ENCODE assay signal across 29 cellular contexts in the genomic region with DNA sequence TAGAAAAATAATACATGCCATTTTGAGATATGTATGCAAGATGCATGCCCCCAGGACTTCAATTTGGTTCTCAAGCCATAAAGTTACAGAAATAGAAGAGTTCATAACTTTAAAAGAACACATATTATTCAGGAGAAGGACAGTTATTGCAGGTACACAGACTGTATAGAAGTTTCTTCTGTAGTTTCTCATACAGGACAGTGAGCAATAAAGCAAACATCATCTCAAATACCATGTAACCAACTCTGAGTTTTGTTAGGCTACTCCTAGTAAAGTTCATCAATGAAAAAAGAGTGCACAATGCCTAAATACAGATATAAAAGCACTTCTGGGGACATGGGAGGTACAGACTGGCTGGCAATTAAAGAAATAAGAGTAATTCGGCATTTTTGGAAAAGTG.
DNase-seq lines count a peak whose midpoint lies in the region; ATAC-seq and TF ChIP-seq lines count a peak whose summit lies in the region.
"Had no signal": no experiment of that assay in that cellular context is flagged by ENCODE, and none has a peak within 500 bp of the region (broad histone marks: within the 10 kb centered on the region; RNA-seq: fewer than 3 reads in every experiment).

No MANE protein-coding gene starts in this region.

- no peak overlapping the region for H4K5ac ChIP-seq in mesendoderm (ENCODE audit: low read length)

- H3K9me3 ChIP-seq in PC-3 (ENCODE audit: low read length) (no peaks in the 10 kb centered on the region), GM23248 (ENCODE audit: low read depth) (no peaks in the 10 kb centered on the region)
- H3K9me3 ChIP-seq: A549; BE2C; BLaER1; BLaER1 treated with 17β-estradiol and CSF1 and Interleukin-3, amounts not matched to agents 10 nM and 100 nM; Caco-2 had no signal

- H3K79me1 ChIP-seq in mesendoderm (ENCODE audit: low read length): no peaks in the 10 kb centered on the region

- no peak overlapping the region for H4K8ac ChIP-seq in mesendoderm (ENCODE audit: low read depth, low read length)

- H3K4me2 ChIP-seq in PC-3 (ENCODE audit: low read length): no peak overlapping the region
- no peak overlapping the region for H3K4me2 ChIP-seq in mesendoderm (ENCODE audit: low read length)
- no peak overlapping the region for H3K4me2 ChIP-seq in GM23248 (ENCODE audit: unreplicated experiment)
- H3K4me2 ChIP-seq: A549; BLaER1; BLaER1 treated with 17β-estradiol and CSF1 and Interleukin-3, amounts not matched to agents 10 nM and 100 nM had no signal

- no peak overlapping the region for H3K27ac ChIP-seq in PC-3 (ENCODE audit: low read length)
- no peak overlapping the region for H3K27ac ChIP-seq in mesendoderm (ENCODE audit: low read depth, low read length)
- no peak overlapping the region for H3K27ac ChIP-seq in GM23248
- H3K27ac ChIP-seq: 22Rv1; A549; BLaER1; BLaER1 treated with 17β-estradiol and CSF1 and Interleukin-3, amounts not matched to agents 10 nM and 100 nM; C4-2B had no signal

- H3K4me1 ChIP-seq in PC-3 (ENCODE audit: insufficient read depth, low read length) (peaks cover 9% of the 10 kb centered on the region), mesendoderm (ENCODE audit: control insufficient read depth, low read depth, low read length) (peaks cover 2% of the 10 kb centered on the region), GM23248 (ENCODE audit: insufficient read depth) (no peaks in the 10 kb centered on the region)
- H3K4me1 ChIP-seq: A549, BLaER1, Caco-2 had no signal

- H3K4me3 ChIP-seq in PC-3 (ENCODE audit: low read length) (no peak overlapping the region), mesendoderm (ENCODE audit: low read length) (no peak overlapping the region), GM23248 (no peak overlapping the region)
- H3K4me3 ChIP-seq: A549; BLaER1; BLaER1 treated with 17β-estradiol and CSF1 and Interleukin-3, amounts not matched to agents 10 nM and 100 nM had no signal

- H3K79me2 ChIP-seq in PC-3 (ENCODE audit: low read length) (no peaks in the 10 kb centered on the region), mesendoderm (ENCODE audit: control insufficient read depth, insufficient read depth, low read length) (no peaks in the 10 kb centered on the region), GM23248 (ENCODE audit: insufficient read depth) (no peaks in the 10 kb centered on the region)

- H3K4ac ChIP-seq in mesendoderm (ENCODE audit: low read depth, low read length): no peak overlapping the region

- no CpG with 5 or more reads among the region's 1 CpG for WGBS in mesendoderm (ENCODE audit: extremely low coverage, insufficient coverage, low lambda C conversion rate)
- WGBS in GM23248 (ENCODE audit: low coverage in 1 of 2, low lambda C conversion rate in 2 of 2, missing lambda C conversion rate in 2 of 2), 2 experiments: 12 to 14% methylated on average over 1 of the region's 1 CpG

- H3F3A ChIP-seq in PC-3 (ENCODE audit: low read length, unreplicated experiment) (no peaks in the 10 kb centered on the region), GM23248 (ENCODE audit: insufficient read depth) (no peaks in the 10 kb centered on the region)

- H4K20me1 ChIP-seq in PC-3 (ENCODE audit: low read length): no peaks in the 10 kb centered on the region
- H4K20me1 ChIP-seq in GM23248 (ENCODE audit: insufficient read depth): no peaks in the 10 kb centered on the region
- H4K20me1 ChIP-seq: BLaER1; BLaER1 treated with 17β-estradiol and CSF1 and Interleukin-3, amounts not matched to agents 10 nM and 100 nM had no signal

- H2BK5ac ChIP-seq in mesendoderm (ENCODE audit: low read length): no peak overlapping the region

- no TSS peak for BruUV-seq in PC-3 (replicated peaks; lab: Mats Ljungman, UMichigan)

- no peak overlapping the region for H3K56ac ChIP-seq in mesendoderm (ENCODE audit: low read length)

- no peaks in the 10 kb centered on the region for H3K9me2 ChIP-seq in PC-3 (replicated peaks; ENCODE audit: low read length)
- H3K9me2 ChIP-seq in GM23248 (ENCODE audit: insufficient read depth): no peaks in the 10 kb centered on the region

- no peak overlapping the region for H3K9ac ChIP-seq in PC-3 (ENCODE audit: low read length)
- no peak overlapping the region for H3K9ac ChIP-seq in mesendoderm (ENCODE audit: low read length)
- H3K9ac ChIP-seq in GM23248: no peak overlapping the region
- H3K9ac ChIP-seq: BLaER1; BLaER1 treated with 17β-estradiol and CSF1 and Interleukin-3, amounts not matched to agents 10 nM and 100 nM had no signal

- DNase-seq in PC-3: peak; percentile 17
- no peak for DNase-seq in mesendoderm
- no peak for DNase-seq in NCI-H2029 (lab: John Stamatoyannopoulos, UW)
- no peak for DNase-seq in GM23248
- DNase-seq: 8988T; ACHN; AML-193; BE2C; C1 segment of cervical spinal cord; Caco-2; Calu3; CD4-positive, alpha-beta memory T cell; CD4-positive, alpha-beta T cell; CD4-positive, CD25-positive, alpha-beta regulatory T cell; CD8-positive, alpha-beta memory T cell; CD8-positive, alpha-beta T cell; COR-L47; DMS 273 treated with DMSO at 0.1 percent for 48 hours; DMS153; DMS53; DMS79; DMS79 treated with DMSO at 0.1 percent for 48 hours; DND-41; EL had no signal

- no peak overlapping the region for H2BK15ac ChIP-seq in mesendoderm (replicated peaks; ENCODE audit: low read depth)

- no peaks in the 10 kb centered on the region for H3K27me3 ChIP-seq in PC-3 (ENCODE audit: low read length)
- H3K27me3 ChIP-seq in mesendoderm (ENCODE audit: insufficient read depth, low read length, poor library complexity): no peaks in the 10 kb centered on the region
- H3K27me3 ChIP-seq in GM23248 (replicated peaks; ENCODE audit: insufficient read depth): no peaks in the 10 kb centered on the region
- H3K27me3 ChIP-seq: BE2C; BLaER1; BLaER1 treated with 17β-estradiol and CSF1 and Interleukin-3, amounts not matched to agents 10 nM and 100 nM had no signal

- peak overlapping the region; percentile 56 for H3K18ac ChIP-seq in mesendoderm (ENCODE audit: low read length)

- in situ Hi-C loops in GM23248 (cut with MboI): no loop called here

- peak; percentile 99 for ATAC-seq in PC-3
- ATAC-seq: A549; CD8-positive, alpha-beta T cell had no signal

- H2AFZ ChIP-seq in PC-3 (ENCODE audit: low read length) (no peak overlapping the region), GM23248 (no peak overlapping the region)

- POLR2A ChIA-PET in PC-3 (lab: Charles Lee; ENCODE audit: unreplicated experiment): no interaction called here

- CTCF ChIA-PET in PC-3 (lab: Charles Lee): no interaction called here

- H3K36me3 ChIP-seq in PC-3 (ENCODE audit: low read depth, low read length) (no peaks in the 10 kb centered on the region), mesendoderm (ENCODE audit: control insufficient read depth, insufficient read depth, low read length) (no peaks in the 10 kb centered on the region), GM23248 (ENCODE audit: low read depth) (no peaks in the 10 kb centered on the region)
- H3K36me3 ChIP-seq: BE2C; BLaER1; BLaER1 treated with 17β-estradiol and CSF1 and Interleukin-3, amounts not matched to agents 10 nM and 100 nM had no signal

- no peak overlapping the region for H2BK120ac ChIP-seq in mesendoderm (ENCODE audit: low read depth, low read length)

- no peak overlapping the region for H3K23ac ChIP-seq in mesendoderm (ENCODE audit: low read length)

- no peak for TF ChIP-seq CTCF in PC-3 (conservative IDR thresholded peaks at IDR 0.05; ENCODE audit: low read depth, low read length)

- no peak overlapping the region for H2AK5ac ChIP-seq in mesendoderm (ENCODE audit: low read length)

- intact Hi-C loops in PC-3 (cut with micrococcal nuclease): no loop called here
